8 cellular contexts compared by ENCODE assay signal in the genomic region with DNA sequence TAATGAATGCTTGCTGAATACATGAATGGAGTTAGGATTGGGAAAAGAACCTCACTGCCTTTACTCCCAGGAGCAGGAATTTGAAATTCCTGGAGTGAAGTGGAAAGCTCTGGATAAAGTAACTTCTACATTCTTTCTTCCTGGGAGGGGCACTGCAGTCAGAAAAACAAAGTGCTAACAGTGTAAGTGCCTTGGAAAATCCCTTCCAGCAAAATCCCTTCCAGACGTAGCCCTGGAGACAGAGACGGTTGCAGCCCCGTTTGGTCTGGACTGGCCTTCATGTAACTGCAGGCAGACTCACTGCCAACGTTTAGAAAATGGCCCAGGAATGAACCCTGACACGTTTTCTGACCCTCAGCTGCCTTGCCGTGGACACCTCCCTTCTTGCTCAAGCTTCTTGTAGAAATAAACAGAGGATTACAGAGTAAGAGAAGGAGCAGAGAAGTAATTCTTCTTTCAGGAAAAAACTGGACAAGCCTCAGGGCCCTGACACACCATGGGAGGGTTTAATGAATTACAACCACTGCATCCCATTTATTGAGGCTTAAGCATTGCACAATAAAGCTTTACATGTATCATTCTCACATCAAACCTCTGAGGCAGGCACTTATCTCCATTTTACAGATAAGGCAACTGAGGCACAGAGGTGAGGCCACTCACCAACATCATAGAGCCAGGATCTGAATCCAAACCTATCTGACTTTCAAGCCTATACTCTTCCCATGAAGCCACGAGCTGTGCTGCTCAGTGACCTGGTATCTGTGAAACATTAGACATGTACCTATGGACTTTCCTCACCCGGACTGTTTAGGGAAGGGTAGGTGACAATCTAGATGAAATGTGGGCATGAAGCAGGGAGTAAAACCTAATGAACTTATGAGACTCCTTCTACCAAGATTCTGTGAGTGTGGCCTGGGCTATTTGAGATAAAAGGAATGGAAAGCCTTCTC. TPM values are rescaled to one million over a fixed set of nuclear protein-coding genes. Genes with fewer than 3 reads are reported as not detected.
DNase-seq lines count a peak whose midpoint lies in the region; ATAC-seq, FAIRE-seq and TF ChIP-seq lines count a peak whose summit lies in the region.

No MANE protein-coding gene starts in this region.

- no peak for TF ChIP-seq POLR2A in GM12891 (IDR thresholded peaks at IDR 0.05; ENCODE audit: low read depth, low read length)

- no peak for TF ChIP-seq CTCF in endothelial cell (IDR thresholded peaks at IDR 0.05; ENCODE audit: unreplicated experiment)

- peaks cover 0 to 18% of the 10 kb centered on the region in 2 donors for H3K36me3 ChIP-seq in muscle layer of duodenum (ENCODE audit: control insufficient read depth in 1 of 2, insufficient read depth in 2 of 2, low read length in 2 of 2)

- no peak for ATAC-seq in HG02970 (IDR thresholded peaks at IDR 0.05; ENCODE audit: low FRiP score, unreplicated experiment)
- no peak for ATAC-seq in GM21529 (IDR thresholded peaks at IDR 0.05; ENCODE audit: unreplicated experiment)

- peak; percentile 71 for DNase-seq in AG08395 (ENCODE audit: low spot score)
- DNase-seq in NCI-H460 (ENCODE audit: extremely low read depth, low read depth), result peak; percentile 38
- no peak for DNase-seq in endothelial cell (ENCODE audit: low spot score)
- no peak for DNase-seq in GM12891 (ENCODE audit: insufficient read length, low spot score)
- no peak for DNase-seq in NCI-H2029 (lab: John Stamatoyannopoulos, UW)

- peaks cover 17% of the 10 kb centered on the region for H3K36me3 Mint-ChIP-seq in endothelial cell (ENCODE audit: low read depth, unreplicated experiment)

- peak overlapping the region; percentile 6 to 26 for H3K4me3 ChIP-seq in muscle layer of duodenum (ENCODE audit: low read depth in 1 of 2, low read length in 2 of 2)

- peak overlapping the region; percentile 62 for H3K27ac Mint-ChIP-seq in endothelial cell (ENCODE audit: unreplicated experiment)

- FAIRE-seq in GM12891 (lab: Jason Lieb, UNC), result no peak

- peaks cover 65 to 95% of the 10 kb centered on the region in 2 donors for H3K4me1 ChIP-seq in muscle layer of duodenum (ENCODE audit: control insufficient read depth in 1 of 2, insufficient read depth in 2 of 2, low read length in 2 of 2)

- no peaks in the 10 kb centered on the region for H3K27me3 ChIP-seq in muscle layer of duodenum (ENCODE audit: low read depth, low read length)

- no peaks in the 10 kb centered on the region for H3K9me3 Mint-ChIP-seq in endothelial cell (ENCODE audit: unreplicated experiment)

- H3K9me3 ChIP-seq in muscle layer of duodenum (ENCODE audit: control insufficient read depth in 1 of 2, low read length in 2 of 2), result no peaks in the 10 kb centered on the region

- H3K27ac ChIP-seq in muscle layer of duodenum (ENCODE audit: low read length), result peak overlapping the region; percentile 91

- H3K4me3 Mint-ChIP-seq in endothelial cell (ENCODE audit: unreplicated experiment), result peak overlapping the region; percentile 42

- H3K27me3 Mint-ChIP-seq in endothelial cell (ENCODE audit: unreplicated experiment), result peaks cover 16% of the 10 kb centered on the region

- peaks cover 77% of the 10 kb centered on the region for H3K4me1 Mint-ChIP-seq in endothelial cell (ENCODE audit: unreplicated experiment)

TF ChIP-seq in GM12891, 5 proteins besides CTCF, POLR2A, EP300 and RAD21:
- TF ChIP-seq POU2F2 (IDR thresholded peaks at IDR 0.05; ENCODE audit: low read depth, low read length) (no peak), POLR2AphosphoS5 (IDR thresholded peaks at IDR 0.05; ENCODE audit: low read depth, low read length) (no peak), PAX5 (IDR thresholded peaks at IDR 0.05; ENCODE audit: insufficient read depth, low read length, severe bottlenecking) (no peak), TAF1 (IDR thresholded peaks at IDR 0.05; ENCODE audit: low read depth, low read length) (no peak), SPI1 (IDR thresholded peaks at IDR 0.05; ENCODE audit: low read depth, low read length) (no peak)

RNA-seq across cellular contexts. Expression of a gene that starts 7.8 kb away (rescaled TPM):
- total RNA-seq in NCI-H460 (2014; rRNA removed; shearing (Covaris generic)), result 58.6 and 77.9 TPM in 2 replicates
- 18.1 and 22.7 TPM in 2 replicates for polyA plus RNA-seq in NCI-H460 (2014; cell fraction: nucleus; rRNA removed)
- total RNA-seq in endothelial cell (ENCODE audit: unreplicated experiment), result 16.3 TPM
- 4.0 TPM for polyA plus RNA-seq in GM12891 (2012; ENCODE audit: low read depth, missing spikeins)

RNA-seq across cellular contexts. Expression of a gene that starts 23.2 kb away (rescaled TPM):
- total RNA-seq in NCI-H460 (2014; rRNA removed; shearing (Covaris generic)), result 1.4 and 2.1 TPM in 2 replicates
- polyA plus RNA-seq in NCI-H460 (2014; cell fraction: nucleus; rRNA removed), result 0.75 and 0.82 TPM in 2 replicates
- total RNA-seq in endothelial cell (ENCODE audit: unreplicated experiment), result 0.28 TPM
- polyA plus RNA-seq in GM12891 (2012; ENCODE audit: low read depth, missing spikeins), result 0.27 TPM

Comparison
In these comparisons a context has a peak if more than half of its experiments do, and no peak if none do; other contexts are left out.
1. DNase-seq: peak in AG08395 (single experiment) and NCI-H460 (single experiment); none in endothelial cell (single experiment), GM12891 (single experiment) and NCI-H2029 (single experiment).